12 cellular contexts compared by ENCODE assay signal in the genomic region with DNA sequence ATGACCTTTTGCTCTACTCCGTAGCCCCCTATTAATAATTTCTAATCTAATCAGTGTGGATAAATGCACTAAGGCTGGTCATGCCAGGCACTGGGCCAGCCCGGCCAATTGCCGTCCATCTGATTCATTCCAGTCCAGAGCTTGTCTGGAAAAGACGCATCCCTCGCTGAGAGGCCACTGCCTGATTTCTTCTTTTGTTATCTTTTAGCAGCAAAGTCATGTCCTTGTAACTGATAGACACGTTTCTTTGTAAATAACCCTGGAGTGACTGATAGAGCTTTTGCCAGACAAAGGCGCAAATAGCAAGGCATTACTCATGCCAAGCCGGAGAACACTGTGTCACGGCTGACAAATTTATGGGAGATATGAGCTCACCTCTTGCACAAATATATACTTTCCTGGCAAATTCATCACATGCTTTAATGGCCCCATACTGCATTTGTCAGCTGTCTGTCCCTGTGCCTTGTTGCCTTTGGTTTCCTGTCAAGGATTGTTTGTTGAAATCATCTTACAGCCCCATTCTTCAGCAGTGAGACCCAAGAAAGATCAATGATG.
DNase-seq lines count a peak whose midpoint lies in the region; ATAC-seq and TF ChIP-seq lines count a peak whose summit lies in the region.
"Had no signal": no experiment of that assay in that cellular context is flagged by ENCODE, and none has a peak within 500 bp of the region (broad histone marks: within the 10 kb centered on the region; RNA-seq: fewer than 3 reads in every experiment).

No MANE protein-coding gene starts in this region.

- no peak overlapping the region for H3K27ac Mint-ChIP-seq in CD4-positive, alpha-beta memory T cell
- H3K27ac Mint-ChIP-seq: stimulated activated memory B cell treated with anti-CD40 and anti-IgM and Interleukin-4, amounts not matched to agents 10 μg/mL and 1 μg/mL and 100 μg/mL, for 72 hours had no signal

- no peaks in the 10 kb centered on the region for H3K36me3 Mint-ChIP-seq in CD4-positive, alpha-beta memory T cell
- H3K36me3 Mint-ChIP-seq: stimulated activated memory B cell treated with anti-CD40 and anti-IgM and Interleukin-4, amounts not matched to agents 10 μg/mL and 1 μg/mL and 100 μg/mL, for 72 hours had no signal

- peak overlapping the region; percentile 4; the same call in 1 of the 2 replicates for H3K27ac ChIP-seq in HEK293 (ENCODE audit: extremely low read depth, low read depth, low read length)
- no peak overlapping the region for H3K27ac ChIP-seq in CD4-positive, alpha-beta memory T cell (ENCODE audit: low read depth, low read length)
- H3K27ac ChIP-seq: SK-N-MC had no signal

- DNase-seq in glomerular visceral epithelial cell (ENCODE audit: extremely low spot score) (peak; percentile 80), renal cortical epithelial cell (ENCODE audit: low read depth) (peak; percentile 94), epidermal melanocyte (ENCODE audit: insufficient read length, low spot score) (no peak), NCI-H82 (lab: John Stamatoyannopoulos, UW) (no peak)
- no peak for DNase-seq in CD4-positive, alpha-beta memory T cell
- DNase-seq: activated T-cell treated with anti-CD3 and anti-CD28 coated beads, Interleukin-2, amount 50 U/mL, for 4 hours; posterior cingulate gyrus had no signal

- no peak overlapping the region for H3K4me3 Mint-ChIP-seq in CD4-positive, alpha-beta memory T cell
- H3K4me3 Mint-ChIP-seq: activated T-cell treated with anti-CD3 and anti-CD28 coated beads, Interleukin-2, amount 50 U/mL, for 4 hours; stimulated activated memory B cell treated with anti-CD40 and anti-IgM and Interleukin-4, amounts not matched to agents 10 μg/mL and 1 μg/mL and 100 μg/mL, for 72 hours had no signal

- no peaks in the 10 kb centered on the region for H3K9me3 Mint-ChIP-seq in CD4-positive, alpha-beta memory T cell
- H3K9me3 Mint-ChIP-seq: activated T-cell treated with anti-CD3 and anti-CD28 coated beads, Interleukin-2, amount 50 U/mL, for 4 hours; stimulated activated memory B cell treated with anti-CD40 and anti-IgM and Interleukin-4, amounts not matched to agents 10 μg/mL and 1 μg/mL and 100 μg/mL, for 72 hours had no signal

- peaks cover 0 to 2% of the 10 kb centered on the region in 2 donors for H3K27me3 Mint-ChIP-seq in CD4-positive, alpha-beta memory T cell
- H3K27me3 Mint-ChIP-seq: stimulated activated memory B cell treated with anti-CD40 and anti-IgM and Interleukin-4, amounts not matched to agents 10 μg/mL and 1 μg/mL and 100 μg/mL, for 72 hours had no signal

- CTCF ChIA-PET in HEK293 (lab: Yijun Ruan, JAX): interaction anchor here (0.6 to 1.2 kb wide), 2 partner anchors 20 to 440 kb away, joined by 3 read pairs; no protein-coding TSS in a partner anchor
- CTCF ChIA-PET in CD4-positive, alpha-beta memory T cell (lab: Charles Lee; ENCODE audit: partially characterized antibody): no interaction called here

- TF ChIP-seq CTCF in HEK293 (tag by site-specific recombination; IDR thresholded peaks at IDR 0.05): no peak

- H3K4me3 ChIP-seq in HEK293 (ENCODE audit: low read depth, low read length): no peak overlapping the region
- H3K4me3 ChIP-seq in CD4-positive, alpha-beta memory T cell (ENCODE audit: low read length in 2 of 2): no peak overlapping the region
- H3K4me3 ChIP-seq: SK-N-MC had no signal

- POLR2A ChIA-PET in HEK293 (lab: Yijun Ruan, JAX): no interaction called here
- POLR2A ChIA-PET in CD4-positive, alpha-beta memory T cell (lab: Charles Lee; ENCODE audit: partially characterized antibody): no interaction called here

- H3K9me3 ChIP-seq in HEK293 (ENCODE audit: control insufficient read depth, insufficient read depth, low read depth, low read length): no peaks in the 10 kb centered on the region
- H3K9me3 ChIP-seq in CD4-positive, alpha-beta memory T cell (ENCODE audit: control insufficient read depth in 1 of 2, low read length in 2 of 2): no peaks in the 10 kb centered on the region

- peaks cover 9% of the 10 kb centered on the region for H3K4me1 ChIP-seq in HEK293 (ENCODE audit: control insufficient read depth, insufficient read depth, low read length)
- H3K4me1 ChIP-seq in CD4-positive, alpha-beta memory T cell (ENCODE audit: insufficient read depth, low read length): no peaks in the 10 kb centered on the region

- intact Hi-C loops in CD4-positive, alpha-beta memory T cell (cut with micrococcal nuclease): no loop called here

- no peaks in the 10 kb centered on the region for H3K36me3 ChIP-seq in HEK293 (ENCODE audit: control insufficient read depth in 2 of 2, insufficient read depth in 1 of 2, low read length in 2 of 2)
- H3K36me3 ChIP-seq in CD4-positive, alpha-beta memory T cell (ENCODE audit: insufficient read depth, low read length): no peaks in the 10 kb centered on the region

- no peaks in the 10 kb centered on the region for H3K27me3 ChIP-seq in CD4-positive, alpha-beta memory T cell (ENCODE audit: insufficient read depth, low read length)

- ATAC-seq in SK-N-SH treated with all-trans-retinoic acid at 6 μM for 48 hours (peak; percentile 92), GM18502 (IDR thresholded peaks at IDR 0.05; ENCODE audit: poor library complexity, unreplicated experiment) (no peak)
- ATAC-seq: activated T-cell treated with anti-CD3 and anti-CD28 coated beads, Interleukin-2, amount 50 U/mL, for 4 hours; stimulated activated memory B cell treated with anti-CD40 and anti-IgM and Interleukin-4, amounts not matched to agents 10 μg/mL and 1 μg/mL and 100 μg/mL, for 72 hours had no signal

- H3K4me1 Mint-ChIP-seq in CD4-positive, alpha-beta memory T cell: no peaks in the 10 kb centered on the region
- H3K4me1 Mint-ChIP-seq: stimulated activated memory B cell treated with anti-CD40 and anti-IgM and Interleukin-4, amounts not matched to agents 10 μg/mL and 1 μg/mL and 100 μg/mL, for 72 hours had no signal

TF ChIP-seq in HEK293, 187 proteins besides CTCF, POLR2A, EP300 and RAD21 (continues in another document):
- no peak for TF ChIP-seq ZNF549 (tag by site-specific recombination; IDR thresholded peaks at IDR 0.05)
- TF ChIP-seq, protein P1, sequence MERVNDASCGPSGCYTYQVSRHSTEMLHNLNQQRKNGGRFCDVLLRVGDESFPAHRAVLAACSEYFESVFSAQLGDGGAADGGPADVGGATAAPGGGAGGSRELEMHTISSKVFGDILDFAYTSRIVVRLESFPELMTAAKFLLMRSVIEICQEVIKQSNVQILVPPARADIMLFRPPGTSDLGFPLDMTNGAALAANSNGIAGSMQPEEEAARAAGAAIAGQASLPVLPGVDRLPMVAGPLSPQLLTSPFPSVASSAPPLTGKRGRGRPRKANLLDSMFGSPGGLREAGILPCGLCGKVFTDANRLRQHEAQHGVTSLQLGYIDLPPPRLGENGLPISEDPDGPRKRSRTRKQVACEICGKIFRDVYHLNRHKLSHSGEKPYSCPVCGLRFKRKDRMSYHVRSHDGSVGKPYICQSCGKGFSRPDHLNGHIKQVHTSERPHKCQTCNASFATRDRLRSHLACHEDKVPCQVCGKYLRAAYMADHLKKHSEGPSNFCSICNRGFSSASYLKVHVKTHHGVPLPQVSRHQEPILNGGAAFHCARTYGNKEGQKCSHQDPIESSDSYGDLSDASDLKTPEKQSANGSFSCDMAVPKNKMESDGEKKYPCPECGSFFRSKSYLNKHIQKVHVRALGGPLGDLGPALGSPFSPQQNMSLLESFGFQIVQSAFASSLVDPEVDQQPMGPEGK (tag by site-specific recombination; IDR thresholded peaks at IDR 0.05): 0 out of 2 replicates have a peak, but pooled peaks have one; percentile 27
- no peak for TF ChIP-seq GFI1B (tag by site-specific recombination; IDR thresholded peaks at IDR 0.05)
- no peak for TF ChIP-seq YY2 (tag by site-specific recombination; IDR thresholded peaks at IDR 0.05)
- no peak for TF ChIP-seq ZNF416 (tag by site-specific recombination; IDR thresholded peaks at IDR 0.05)
- TF ChIP-seq ZNF776 (tag by site-specific recombination; IDR thresholded peaks at IDR 0.05; ENCODE audit: borderline replicate concordance): no peak
- TF ChIP-seq ZNF211 (tag by site-specific recombination; IDR thresholded peaks at IDR 0.05; ENCODE audit: low read depth): 0 out of 2 replicates have a peak, but pooled peaks have one; percentile 22
- peak; percentile 42; the same call in 1 of the 2 replicates for TF ChIP-seq GLI2 (tag by site-specific recombination; IDR thresholded peaks at IDR 0.05; ENCODE audit: borderline replicate concordance, low read depth)
- TF ChIP-seq FEZF1 (tag by site-specific recombination; IDR thresholded peaks at IDR 0.05): peak; percentile 96
- TF ChIP-seq ZNF521 (tag by site-specific recombination; IDR thresholded peaks at IDR 0.05): no peak

TF ChIP-seq in SK-N-SH treated with all-trans-retinoic acid at 6 μM for 48 hours, 23 proteins besides CTCF, POLR2A, EP300 and RAD21 (continues in another document):
- TF ChIP-seq, protein P2, sequence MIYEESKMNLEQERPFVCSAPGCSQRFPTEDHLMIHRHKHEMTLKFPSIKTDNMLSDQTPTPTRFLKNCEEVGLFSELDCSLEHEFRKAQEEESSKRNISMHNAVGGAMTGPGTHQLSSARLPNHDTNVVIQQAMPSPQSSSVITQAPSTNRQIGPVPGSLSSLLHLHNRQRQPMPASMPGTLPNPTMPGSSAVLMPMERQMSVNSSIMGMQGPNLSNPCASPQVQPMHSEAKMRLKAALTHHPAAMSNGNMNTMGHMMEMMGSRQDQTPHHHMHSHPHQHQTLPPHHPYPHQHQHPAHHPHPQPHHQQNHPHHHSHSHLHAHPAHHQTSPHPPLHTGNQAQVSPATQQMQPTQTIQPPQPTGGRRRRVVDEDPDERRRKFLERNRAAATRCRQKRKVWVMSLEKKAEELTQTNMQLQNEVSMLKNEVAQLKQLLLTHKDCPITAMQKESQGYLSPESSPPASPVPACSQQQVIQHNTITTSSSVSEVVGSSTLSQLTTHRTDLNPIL (CRISPR knock-in tag; IDR thresholded peaks at IDR 0.05; ENCODE audit: low read depth): peak; percentile 92
- TF ChIP-seq ISL1 (CRISPR knock-in tag; IDR thresholded peaks at IDR 0.05): peak; percentile 93
- TF ChIP-seq, protein P3, sequence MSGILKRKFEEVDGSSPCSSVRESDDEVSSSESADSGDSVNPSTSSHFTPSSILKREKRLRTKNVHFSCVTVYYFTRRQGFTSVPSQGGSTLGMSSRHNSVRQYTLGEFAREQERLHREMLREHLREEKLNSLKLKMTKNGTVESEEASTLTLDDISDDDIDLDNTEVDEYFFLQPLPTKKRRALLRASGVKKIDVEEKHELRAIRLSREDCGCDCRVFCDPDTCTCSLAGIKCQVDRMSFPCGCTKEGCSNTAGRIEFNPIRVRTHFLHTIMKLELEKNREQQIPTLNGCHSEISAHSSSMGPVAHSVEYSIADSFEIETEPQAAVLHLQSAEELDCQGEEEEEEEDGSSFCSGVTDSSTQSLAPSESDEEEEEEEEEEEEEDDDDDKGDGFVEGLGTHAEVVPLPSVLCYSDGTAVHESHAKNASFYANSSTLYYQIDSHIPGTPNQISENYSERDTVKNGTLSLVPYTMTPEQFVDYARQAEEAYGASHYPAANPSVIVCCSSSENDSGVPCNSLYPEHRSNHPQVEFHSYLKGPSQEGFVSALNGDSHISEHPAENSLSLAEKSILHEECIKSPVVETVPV (CRISPR knock-in tag; IDR thresholded peaks at IDR 0.05): 0 out of 2 replicates have a peak, but pooled peaks have one; percentile 15
- TF ChIP-seq ZNF70 (CRISPR knock-in tag; IDR thresholded peaks at IDR 0.05): no peak; the same call in 1 of the 2 replicates

Comparison
In these comparisons a context has a peak if more than half of its experiments do, and no peak if none do; other contexts are left out.
1. DNase-seq: peak in glomerular visceral epithelial cell (single experiment) and renal cortical epithelial cell (single experiment); none in epidermal melanocyte (single experiment), NCI-H82 (single experiment) and CD4-positive, alpha-beta memory T cell (0 of 5).